In genomic region chr15:43519207-43519606, GRCh38 we compare ENCODE assay signal across 12 cellular contexts. TPM values are rescaled to one million over a fixed set of nuclear protein-coding genes. Genes with fewer than 3 reads are reported as not detected.
DNase-seq lines count a peak whose midpoint lies in the region; TF ChIP-seq lines count a peak whose summit lies in the region.
"Had no signal": no experiment of that assay in that cellular context is flagged by ENCODE, and none has a peak within 500 bp of the region (broad histone marks: within the 10 kb centered on the region; RNA-seq: fewer than 3 reads in every experiment).

No MANE protein-coding gene starts in this region.

- H3K36me3 ChIP-seq in SJCRH30 (peaks cover 36% of the 10 kb centered on the region), rectal smooth muscle tissue (ENCODE audit: control insufficient read depth, insufficient read depth, low read length) (peaks cover 13% of the 10 kb centered on the region)

- no peak overlapping the region for H3K9ac ChIP-seq in rectal smooth muscle tissue (ENCODE audit: low read length)

- peaks cover 46% of the 10 kb centered on the region for H3K36me3 Mint-ChIP-seq in glutamatergic neuron (ENCODE audit: unreplicated experiment)

- no peak for TF ChIP-seq CTCF in GM13976 (IDR thresholded peaks at IDR 0.05; ENCODE audit: borderline replicate concordance, control extremely low read depth, extremely low read depth, insufficient read depth, missing control alignments)
- TF ChIP-seq CTCF in glutamatergic neuron (IDR thresholded peaks at IDR 0.05; ENCODE audit: partially characterized antibody, unreplicated experiment), result no peak

- in situ Hi-C loops in GM13976 (cut with MboI; ENCODE audit: low sequenced_read_pairs, unreplicated experiment), result no loop called here

- H3K27me3 Mint-ChIP-seq in glutamatergic neuron (ENCODE audit: unreplicated experiment), result peaks cover 26% of the 10 kb centered on the region

- peak overlapping the region; percentile 99 for H3K4me3 Mint-ChIP-seq in glutamatergic neuron (ENCODE audit: unreplicated experiment)
- H3K4me3 Mint-ChIP-seq: activated CD4-positive, alpha-beta T cell treated with anti-CD3 and anti-CD28 coated beads, Interleukin-2, amount 10 ng/mL, durations not matched to agents 7 days and 5 days had no signal

- H3K4me1 ChIP-seq in SJCRH30, result peaks cover 32% of the 10 kb centered on the region
- peaks cover 18% of the 10 kb centered on the region for H3K4me1 ChIP-seq in rectal smooth muscle tissue (ENCODE audit: control insufficient read depth, insufficient read depth, low read length)

- H3K27me3 ChIP-seq in SJCRH30, result no peaks in the 10 kb centered on the region
- H3K27me3 ChIP-seq in rectal smooth muscle tissue (ENCODE audit: control insufficient read depth, insufficient read depth, low read length), result no peaks in the 10 kb centered on the region
- H3K27me3 ChIP-seq: SJSA1 had no signal

- DNase-seq in GM13976 (ENCODE audit: low spot score) (peak; percentile 23), SJCRH30 (no peak), glutamatergic neuron (no peak), GM03348 (ENCODE audit: low spot score) (no peak), KG1 (lab: John Stamatoyannopoulos, UW) (no peak), NCI-H345 treated with DMSO at 0.1 percent for 48 hours (lab: John Stamatoyannopoulos, UW; ENCODE audit: unreplicated experiment) (no peak)
- DNase-seq: activated CD4-positive, alpha-beta T cell treated with anti-CD3 and anti-CD28 coated beads, Interleukin-2, amount 10 ng/mL, durations not matched to agents 7 days and 5 days; activated naive CD4-positive, alpha-beta T cell treated with anti-CD3 and anti-CD28 coated beads, Interleukin-2, amount 50 U/mL, for 16 hours; effector CD8-positive, alpha-beta T cell; stimulated activated CD4-positive, alpha-beta T cell treated with anti-CD3 and anti-CD28 coated beads, Interleukin-2, amount 100 ng/mL, for 48 hours had no signal

- H3K4me3 ChIP-seq in SJCRH30, result peak overlapping the region; percentile 65; the same call in 1 of the 2 replicates
- no peak overlapping the region for H3K4me3 ChIP-seq in rectal smooth muscle tissue (ENCODE audit: low read length)

- H3K27ac ChIP-seq in SJCRH30 (no peak overlapping the region), rectal smooth muscle tissue (ENCODE audit: low read depth, low read length) (peak overlapping the region; percentile 82)
- H3K27ac ChIP-seq: SJSA1 had no signal

- peaks cover 32% of the 10 kb centered on the region for H3K4me1 Mint-ChIP-seq in glutamatergic neuron (ENCODE audit: low read depth, unreplicated experiment)

- peak overlapping the region; percentile 99 for H3K27ac Mint-ChIP-seq in glutamatergic neuron (ENCODE audit: unreplicated experiment)
- H3K27ac Mint-ChIP-seq: activated CD4-positive, alpha-beta T cell treated with anti-CD3 and anti-CD28 coated beads, Interleukin-2, amount 10 ng/mL, durations not matched to agents 7 days and 5 days had no signal

- H3K9me3 ChIP-seq in SJCRH30 (replicated peaks), result no peaks in the 10 kb centered on the region
- H3K9me3 ChIP-seq: SJSA1 had no signal

- H3K9me3 Mint-ChIP-seq in glutamatergic neuron (ENCODE audit: unreplicated experiment), result peaks cover 55% of the 10 kb centered on the region
- H3K9me3 Mint-ChIP-seq: activated CD4-positive, alpha-beta T cell treated with anti-CD3 and anti-CD28 coated beads, Interleukin-2, amount 10 ng/mL, durations not matched to agents 7 days and 5 days had no signal

RNA-seq across cellular contexts. Expression of gene MAP1A, which starts 1.8 kb away (rescaled TPM):
- 10.1 and 10.3 TPM in 2 replicates for total RNA-seq in SJCRH30 (2014; rRNA removed; shearing (Covaris generic))
- 301 TPM for total RNA-seq in glutamatergic neuron (ENCODE audit: unreplicated experiment)

RNA-seq across cellular contexts. Expression of gene TP53BP1, which starts 26.3 kb away (rescaled TPM):
- total RNA-seq in SJCRH30 (2014; rRNA removed; shearing (Covaris generic)), result 44.1 and 44.6 TPM in 2 replicates
- 142 TPM for total RNA-seq in glutamatergic neuron (ENCODE audit: unreplicated experiment)

Comparison
In these comparisons a context has a peak if more than half of its experiments do, and no peak if none do; other contexts are left out.
1. RNA of gene MAP1A, which starts 1.8 kb away (total RNA-seq): 301 TPM in glutamatergic neuron (single experiment); 10.1 to 10.3 TPM in SJCRH30; every median in the first group is over 10 times any median in the second.